1 cellular context compared by ENCODE assay signal in the genomic region with DNA sequence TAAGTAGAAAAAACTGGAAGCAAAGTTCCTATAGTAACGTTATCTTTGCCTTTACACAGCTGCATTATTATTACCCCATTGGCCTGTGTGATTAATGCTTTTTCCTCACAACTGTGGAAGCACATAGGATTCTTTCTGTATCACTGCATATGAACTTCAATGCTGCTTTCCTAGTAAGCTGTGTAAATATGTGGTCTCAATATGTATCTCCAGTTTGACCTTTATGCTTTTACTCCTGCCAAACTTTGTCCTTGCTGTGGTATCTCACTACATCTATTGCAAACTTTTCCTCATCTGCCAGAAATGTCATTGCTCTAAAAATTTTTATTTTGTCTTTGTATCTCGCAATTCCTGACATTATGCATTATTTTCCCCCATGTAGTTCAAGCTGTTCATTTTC.
TF ChIP-seq lines count a peak whose summit lies in the region.

No MANE protein-coding gene starts in this region.

TF ChIP-seq in HepG2, 621 proteins besides CTCF, POLR2A, EP300 and RAD21 (continued from another document):
- TF ChIP-seq, protein P1, sequence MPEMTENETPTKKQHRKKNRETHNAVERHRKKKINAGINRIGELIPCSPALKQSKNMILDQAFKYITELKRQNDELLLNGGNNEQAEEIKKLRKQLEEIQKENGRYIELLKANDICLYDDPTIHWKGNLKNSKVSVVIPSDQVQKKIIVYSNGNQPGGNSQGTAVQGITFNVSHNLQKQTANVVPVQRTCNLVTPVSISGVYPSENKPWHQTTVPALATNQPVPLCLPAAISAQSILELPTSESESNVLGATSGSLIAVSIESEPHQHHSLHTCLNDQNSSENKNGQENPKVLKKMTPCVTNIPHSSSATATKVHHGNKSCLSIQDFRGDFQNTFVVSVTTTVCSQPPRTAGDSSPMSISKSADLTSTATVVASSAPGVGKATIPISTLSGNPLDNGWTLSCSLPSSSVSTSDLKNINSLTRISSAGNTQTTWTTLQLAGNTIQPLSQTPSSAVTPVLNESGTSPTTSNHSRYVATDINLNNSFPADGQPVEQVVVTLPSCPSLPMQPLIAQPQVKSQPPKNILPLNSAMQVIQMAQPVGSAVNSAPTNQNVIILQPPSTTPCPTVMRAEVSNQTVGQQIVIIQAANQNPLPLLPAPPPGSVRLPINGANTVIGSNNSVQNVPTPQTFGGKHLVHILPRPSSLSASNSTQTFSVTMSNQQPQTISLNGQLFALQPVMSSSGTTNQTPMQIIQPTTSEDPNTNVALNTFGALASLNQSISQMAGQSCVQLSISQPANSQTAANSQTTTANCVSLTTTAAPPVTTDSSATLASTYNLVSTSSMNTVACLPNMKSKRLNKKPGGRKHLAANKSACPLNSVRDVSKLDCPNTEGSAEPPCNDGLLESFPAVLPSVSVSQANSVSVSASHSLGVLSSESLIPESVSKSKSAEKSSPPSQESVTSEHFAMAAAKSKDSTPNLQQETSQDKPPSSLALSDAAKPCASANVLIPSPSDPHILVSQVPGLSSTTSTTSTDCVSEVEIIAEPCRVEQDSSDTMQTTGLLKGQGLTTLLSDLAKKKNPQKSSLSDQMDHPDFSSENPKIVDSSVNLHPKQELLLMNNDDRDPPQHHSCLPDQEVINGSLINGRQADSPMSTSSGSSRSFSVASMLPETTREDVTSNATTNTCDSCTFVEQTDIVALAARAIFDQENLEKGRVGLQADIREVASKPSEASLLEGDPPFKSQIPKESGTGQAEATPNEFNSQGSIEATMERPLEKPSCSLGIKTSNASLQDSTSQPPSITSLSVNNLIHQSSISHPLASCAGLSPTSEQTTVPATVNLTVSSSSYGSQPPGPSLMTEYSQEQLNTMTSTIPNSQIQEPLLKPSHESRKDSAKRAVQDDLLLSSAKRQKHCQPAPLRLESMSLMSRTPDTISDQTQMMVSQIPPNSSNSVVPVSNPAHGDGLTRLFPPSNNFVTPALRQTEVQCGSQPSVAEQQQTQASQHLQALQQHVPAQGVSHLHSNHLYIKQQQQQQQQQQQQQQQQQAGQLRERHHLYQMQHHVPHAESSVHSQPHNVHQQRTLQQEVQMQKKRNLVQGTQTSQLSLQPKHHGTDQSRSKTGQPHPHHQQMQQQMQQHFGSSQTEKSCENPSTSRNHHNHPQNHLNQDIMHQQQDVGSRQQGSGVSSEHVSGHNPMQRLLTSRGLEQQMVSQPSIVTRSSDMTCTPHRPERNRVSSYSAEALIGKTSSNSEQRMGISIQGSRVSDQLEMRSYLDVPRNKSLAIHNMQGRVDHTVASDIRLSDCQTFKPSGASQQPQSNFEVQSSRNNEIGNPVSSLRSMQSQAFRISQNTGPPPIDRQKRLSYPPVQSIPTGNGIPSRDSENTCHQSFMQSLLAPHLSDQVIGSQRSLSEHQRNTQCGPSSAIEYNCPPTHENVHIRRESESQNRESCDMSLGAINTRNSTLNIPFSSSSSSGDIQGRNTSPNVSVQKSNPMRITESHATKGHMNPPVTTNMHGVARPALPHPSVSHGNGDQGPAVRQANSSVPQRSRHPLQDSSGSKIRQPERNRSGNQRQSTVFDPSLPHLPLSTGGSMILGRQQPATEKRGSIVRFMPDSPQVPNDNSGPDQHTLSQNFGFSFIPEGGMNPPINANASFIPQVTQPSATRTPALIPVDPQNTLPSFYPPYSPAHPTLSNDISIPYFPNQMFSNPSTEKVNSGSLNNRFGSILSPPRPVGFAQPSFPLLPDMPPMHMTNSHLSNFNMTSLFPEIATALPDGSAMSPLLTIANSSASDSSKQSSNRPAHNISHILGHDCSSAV (CRISPR knock-in tag; IDR thresholded peaks at IDR 0.05; ENCODE audit: borderline replicate concordance): no peak
- TF ChIP-seq, protein P2, sequence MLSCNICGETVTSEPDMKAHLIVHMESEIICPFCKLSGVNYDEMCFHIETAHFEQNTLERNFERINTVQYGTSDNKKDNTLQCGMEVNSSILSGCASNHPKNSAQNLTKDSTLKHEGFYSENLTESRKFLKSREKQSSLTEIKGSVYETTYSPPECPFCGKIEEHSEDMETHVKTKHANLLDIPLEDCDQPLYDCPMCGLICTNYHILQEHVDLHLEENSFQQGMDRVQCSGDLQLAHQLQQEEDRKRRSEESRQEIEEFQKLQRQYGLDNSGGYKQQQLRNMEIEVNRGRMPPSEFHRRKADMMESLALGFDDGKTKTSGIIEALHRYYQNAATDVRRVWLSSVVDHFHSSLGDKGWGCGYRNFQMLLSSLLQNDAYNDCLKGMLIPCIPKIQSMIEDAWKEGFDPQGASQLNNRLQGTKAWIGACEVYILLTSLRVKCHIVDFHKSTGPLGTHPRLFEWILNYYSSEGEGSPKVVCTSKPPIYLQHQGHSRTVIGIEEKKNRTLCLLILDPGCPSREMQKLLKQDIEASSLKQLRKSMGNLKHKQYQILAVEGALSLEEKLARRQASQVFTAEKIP (CRISPR knock-in tag; IDR thresholded peaks at IDR 0.05; ENCODE audit: borderline replicate concordance): no peak
- no peak for TF ChIP-seq ZFP36L1 (CRISPR knock-in tag; IDR thresholded peaks at IDR 0.05)
- no peak for TF ChIP-seq MED13 (CRISPR knock-in tag; IDR thresholded peaks at IDR 0.05)
- no peak for TF ChIP-seq SMARCE1 (IDR thresholded peaks at IDR 0.05; ENCODE audit: borderline replicate concordance)
- no peak for TF ChIP-seq MAZ (IDR thresholded peaks at IDR 0.05; ENCODE audit: borderline replicate concordance, low read depth, low read length)
- no peak for TF ChIP-seq MAZ (CRISPR knock-in tag; IDR thresholded peaks at IDR 0.05; ENCODE audit: low read depth)
- no peak for TF ChIP-seq IRF2 (CRISPR knock-in tag; IDR thresholded peaks at IDR 0.05)
- no peak for TF ChIP-seq ZBTB7B (CRISPR knock-in tag; IDR thresholded peaks at IDR 0.05)
- no peak for TF ChIP-seq ZBTB7A (CRISPR knock-in tag; IDR thresholded peaks at IDR 0.05)
- no peak for TF ChIP-seq KLF11 (CRISPR knock-in tag; IDR thresholded peaks at IDR 0.05)
- TF ChIP-seq NR0B2 (CRISPR knock-in tag; IDR thresholded peaks at IDR 0.05): no peak
- TF ChIP-seq ZSCAN9 (CRISPR knock-in tag; IDR thresholded peaks at IDR 0.05; ENCODE audit: borderline replicate concordance): 0 out of 2 replicates have a peak, but pooled peaks have one; percentile 28
- TF ChIP-seq ZNF282 (IDR thresholded peaks at IDR 0.05; ENCODE audit: partially characterized antibody): no peak
